ENCODE assay signal across 7 cellular contexts in genomic region chr6:113858067-113858604, GRCh38. TPM values are rescaled to one million over a fixed set of nuclear protein-coding genes. Genes with fewer than 3 reads are reported as not detected.
A peak's percentile ranks its signal among the peaks of the same experiment; 100 is the strongest.
DNase-seq lines count a peak whose midpoint lies in the region; ATAC-seq and TF ChIP-seq lines count a peak whose summit lies in the region.

No MANE protein-coding gene starts in this region.

- no peak for ATAC-seq in activated naive CD4-positive, alpha-beta T cell treated with anti-CD3 and anti-CD28 coated beads, Interleukin-2, amount 50 U/mL, for 72 hours

- no peaks in the 10 kb centered on the region for H3K27me3 ChIP-seq in GM06990 (replicated peaks; ENCODE audit: control insufficient read depth, insufficient read depth, low read length)
- H3K27me3 ChIP-seq in KMS-11 (ENCODE audit: insufficient read depth, low read depth), result no peaks in the 10 kb centered on the region

- H3K9ac ChIP-seq in KMS-11, result peak overlapping the region; percentile 43; the same call in 1 of the 2 replicates

- H3K9me3 Mint-ChIP-seq in nephron progenitor cell, result peaks cover 5% of the 10 kb centered on the region
- H3K9me3 Mint-ChIP-seq in activated naive CD4-positive, alpha-beta T cell treated with anti-CD3 and anti-CD28 coated beads, Interleukin-2, amount 50 U/mL, for 72 hours, result no peaks in the 10 kb centered on the region

- H3K4me1 ChIP-seq in KMS-11 (ENCODE audit: low read depth, poor library complexity, severe bottlenecking), result no peaks in the 10 kb centered on the region

- peaks cover 36% of the 10 kb centered on the region for H3K4me1 Mint-ChIP-seq in nephron progenitor cell

- H3K36me3 ChIP-seq in GM06990 (ENCODE audit: control insufficient read depth, insufficient read depth, low read length) (peaks cover 2% of the 10 kb centered on the region; the same call in 1 of the 2 replicates), KMS-11 (ENCODE audit: insufficient read depth) (no peaks in the 10 kb centered on the region)

- no peaks in the 10 kb centered on the region for H4K20me1 ChIP-seq in KMS-11 (ENCODE audit: insufficient read depth)

- H3K4me2 ChIP-seq in KMS-11, result peak overlapping the region; percentile 69

- H2AFZ ChIP-seq in KMS-11 (ENCODE audit: low read depth), result peak overlapping the region; percentile 68

- H3K27ac Mint-ChIP-seq in nephron progenitor cell, result no peak overlapping the region
- no peak overlapping the region for H3K27ac Mint-ChIP-seq in activated naive CD4-positive, alpha-beta T cell treated with anti-CD3 and anti-CD28 coated beads, Interleukin-2, amount 50 U/mL, for 72 hours

- H3K27me3 Mint-ChIP-seq in nephron progenitor cell (ENCODE audit: low read depth, poor library complexity), result no peaks in the 10 kb centered on the region

- H3K79me2 ChIP-seq in KMS-11 (ENCODE audit: insufficient read depth, low read depth), result no peaks in the 10 kb centered on the region

- no peak overlapping the region for H3K4me3 Mint-ChIP-seq in nephron progenitor cell

- H3K27ac ChIP-seq in KMS-11, result peak overlapping the region; percentile 27; the same call in 1 of the 2 replicates

- TF ChIP-seq CTCF in GM06990 (IDR thresholded peaks at IDR 0.05; ENCODE audit: insufficient read depth, low read length, poor library complexity, severe bottlenecking) (no peak), KMS-11 (conservative IDR thresholded peaks at IDR 0.05; ENCODE audit: low read depth, low read length) (no peak), fibroblast of mammary gland (conservative IDR thresholded peaks at IDR 0.05; ENCODE audit: control insufficient read depth, insufficient read depth, low read depth, low read length) (no peak), nephron progenitor cell (IDR thresholded peaks at IDR 0.05) (no peak)

- DNase-seq in GM06990 (ENCODE audit: extremely low read depth, insufficient read length) (peak; percentile 55), T1000 (lab: John Stamatoyannopoulos, UW) (peak; percentile 46), fibroblast of mammary gland (ENCODE audit: low read depth) (peak; percentile 42), nephron progenitor cell (peak; percentile 35), NCI-H526 treated with DMSO at 0.1 percent for 48 hours (lab: John Stamatoyannopoulos, UW) (no peak)
- no peak for DNase-seq in activated naive CD4-positive, alpha-beta T cell treated with anti-CD3 and anti-CD28 coated beads, Interleukin-2, amount 50 U/mL, for 72 hours (ENCODE audit: low spot score in 2 of 2)

- H3K4me3 ChIP-seq in GM06990 (replicated peaks; ENCODE audit: low read depth, low read length) (peak overlapping the region; percentile 99), KMS-11 (IDR thresholded peaks at IDR 0.05; ENCODE audit: insufficient read depth, low read depth, low read length) (no peak overlapping the region), fibroblast of mammary gland (ENCODE audit: control insufficient read depth, low read depth, low read length) (peak overlapping the region; percentile 84)

- peaks cover 33% of the 10 kb centered on the region for H3K36me3 Mint-ChIP-seq in nephron progenitor cell (ENCODE audit: low read depth)
- peaks cover 6 to 21% of the 10 kb centered on the region in 2 donors for H3K36me3 Mint-ChIP-seq in activated naive CD4-positive, alpha-beta T cell treated with anti-CD3 and anti-CD28 coated beads, Interleukin-2, amount 50 U/mL, for 72 hours

RNA-seq across cellular contexts. Expression of gene MARCKS, which starts 1.0 kb away (rescaled TPM):
- under 1 TPM; 0.05 to 0.21 TPM for total RNA-seq in activated naive CD4-positive, alpha-beta T cell treated with anti-CD3 and anti-CD28 coated beads, Interleukin-2, amount 50 U/mL, for 72 hours

Comparison
In these comparisons a context has a peak if more than half of its experiments do, and no peak if none do; other contexts are left out.
1. DNase-seq: peak in GM06990 (single experiment), T1000 (single experiment), fibroblast of mammary gland (single experiment) and nephron progenitor cell (single experiment); none in NCI-H526 treated with DMSO at 0.1 percent for 48 hours (single experiment) and activated naive CD4-positive, alpha-beta T cell treated with anti-CD3 and anti-CD28 coated beads, Interleukin-2, amount 50 U/mL, for 72 hours (0 of 2).